Comparison of ENCODE assay signal across 28 cellular contexts in genomic region chr16:75750516-75750915, GRCh38. TPM values are rescaled to one million over a fixed set of nuclear protein-coding genes. Genes with fewer than 3 reads are reported as not detected.
DNase-seq lines count a peak whose midpoint lies in the region; ATAC-seq and TF ChIP-seq lines count a peak whose summit lies in the region.
"Had no signal": no experiment of that assay in that cellular context is flagged by ENCODE, and none has a peak within 500 bp of the region (broad histone marks: within the 10 kb centered on the region; RNA-seq: fewer than 3 reads in every experiment).

No MANE protein-coding gene starts in this region.

- WGBS in gastroesophageal sphincter (ENCODE audit: low coverage in 1 of 2), 2 donors: 30 to 48% methylated on average over 2 to 3 of the region's 3 CpGs

- peak; percentile 32 for TF ChIP-seq EP300 in neural cell (conservative IDR thresholded peaks at IDR 0.05; ENCODE audit: poor library complexity, severe bottlenecking)
- no peak for TF ChIP-seq EP300 in gastroesophageal sphincter (IDR thresholded peaks at IDR 0.05)

- H3K4me1 ChIP-seq in upper lobe of right lung (no peaks in the 10 kb centered on the region), gastroesophageal sphincter (no peaks in the 10 kb centered on the region)

- TF ChIP-seq CTCF in neural cell (IDR thresholded peaks at IDR 0.05; ENCODE audit: poor library complexity, severe bottlenecking) (no peak), upper lobe of right lung (IDR thresholded peaks at IDR 0.05) (no peak), gastroesophageal sphincter (IDR thresholded peaks at IDR 0.05) (no peak)

- peak; percentile 22 for DNase-seq in NCI-H748 (lab: John Stamatoyannopoulos, UW; ENCODE audit: unreplicated experiment)
- DNase-seq in NCI-H748 treated with DMSO at 0.1 percent for 48 hours (lab: John Stamatoyannopoulos, UW): no peak
- peak; percentile 46 for DNase-seq in kidney glomerular epithelial cell (lab: John Stamatoyannopoulos, UW)
- no peak for DNase-seq in upper lobe of right lung
- DNase-seq: AML-193; C1 segment of cervical spinal cord; Calu3; CD8-positive, alpha-beta T cell; DMS153; GDM1; KBM-7; NCI-H1092 treated with DMSO at 0.1 percent for 48 hours; NCI-H1694 treated with DMSO at 0.1 percent for 48 hours; NCI-H774; SIG-M5 had no signal

- H4K20me1 ChIP-seq in neural cell (ENCODE audit: insufficient read depth): no peaks in the 10 kb centered on the region

- H3K27me3 ChIP-seq in neural cell (ENCODE audit: insufficient read depth, low read depth, low read length) (no peaks in the 10 kb centered on the region), upper lobe of right lung (no peaks in the 10 kb centered on the region), gastroesophageal sphincter (no peaks in the 10 kb centered on the region)

- H3K36me3 ChIP-seq in neural cell (ENCODE audit: insufficient read depth, low read length): no peaks in the 10 kb centered on the region
- no peaks in the 10 kb centered on the region for H3K36me3 ChIP-seq in upper lobe of right lung
- no peaks in the 10 kb centered on the region for H3K36me3 ChIP-seq in gastroesophageal sphincter

- H3K4me2 ChIP-seq in neural cell (ENCODE audit: low read length): no peak overlapping the region

- H3F3A ChIP-seq in neural cell (ENCODE audit: insufficient read depth, low read length, poor library complexity, severe bottlenecking): no peaks in the 10 kb centered on the region

- H3K9me3 ChIP-seq in neural cell (ENCODE audit: low read length) (no peaks in the 10 kb centered on the region), upper lobe of right lung (no peaks in the 10 kb centered on the region), gastroesophageal sphincter (no peaks in the 10 kb centered on the region)

- intact Hi-C loops in upper lobe of right lung (cut with DNase I): no loop called here

- TF ChIP-seq RAD21 in neural cell (conservative IDR thresholded peaks at IDR 0.05): no peak

- H3K9ac ChIP-seq in neural cell (ENCODE audit: low read length): no peak overlapping the region

- H3K4me3 ChIP-seq in neural cell (ENCODE audit: low read length): no peak overlapping the region
- H3K4me3 ChIP-seq in upper lobe of right lung: no peak overlapping the region
- no peak overlapping the region for H3K4me3 ChIP-seq in gastroesophageal sphincter

- H3K79me2 ChIP-seq in neural cell (replicated peaks; ENCODE audit: insufficient read depth, low read length): no peaks in the 10 kb centered on the region

- no peak overlapping the region for H2AFZ ChIP-seq in neural cell (ENCODE audit: low read depth, low read length)

- H3K9me2 ChIP-seq in neural cell (ENCODE audit: insufficient read depth, low read length): no peaks in the 10 kb centered on the region

- peak; percentile 71 for ATAC-seq in upper lobe of right lung
- no peak for ATAC-seq in gastroesophageal sphincter
- no peak for ATAC-seq in HG02885 (IDR thresholded peaks at IDR 0.05; ENCODE audit: poor library complexity, unreplicated experiment)
- no peak for ATAC-seq in HG02759 (IDR thresholded peaks at IDR 0.05; ENCODE audit: unreplicated experiment)
- ATAC-seq: CD8-positive, alpha-beta T cell; HCT116; Panc1; SK-N-SH treated with all-trans-retinoic acid at 6 μM for 48 hours had no signal

- H3K27ac ChIP-seq in neural cell (ENCODE audit: low read length) (peak overlapping the region; percentile 27), upper lobe of right lung (no peak overlapping the region), gastroesophageal sphincter (no peak overlapping the region)
- H3K27ac ChIP-seq: HL-60 had no signal

- no peak for TF ChIP-seq POLR2A in gastroesophageal sphincter (IDR thresholded peaks at IDR 0.05)

TF ChIP-seq in neural cell, 6 proteins besides CTCF, POLR2A, EP300 and RAD21:
- TF ChIP-seq POLR2AphosphoS5 (IDR thresholded peaks at IDR 0.05) (peak; percentile 83), SMC3 (conservative IDR thresholded peaks at IDR 0.05; ENCODE audit: poor library complexity) (no peak)

RNA-seq across cellular contexts. Expression of gene CPHXL, which starts 24.2 kb away (rescaled TPM):
- not detected in 2 replicates for polyA plus RNA-seq in neural cell
- polyA minus RNA-seq in neural cell: not detected in 2 replicates
- total RNA-seq in upper lobe of right lung: not detected
- total RNA-seq in gastroesophageal sphincter: not detected
- total RNA-seq: A172; Calu3; CD8-positive, alpha-beta T cell; H1; HT1080; NCI-H460 had no signal
- polyA plus RNA-seq: AG04450, H1 had no signal

RNA-seq across cellular contexts. Expression of gene DUXB, which starts 49.3 kb away (rescaled TPM):
- not detected in 2 replicates for polyA plus RNA-seq in neural cell
- polyA minus RNA-seq in neural cell: not detected in 2 replicates
- not detected for total RNA-seq in upper lobe of right lung
- not detected for total RNA-seq in gastroesophageal sphincter
- total RNA-seq: A172; Calu3; CD8-positive, alpha-beta T cell; H1; HT1080; NCI-H460 had no signal
- polyA plus RNA-seq: AG04450, H1 had no signal

Comparison
In these comparisons a context has a peak if more than half of its experiments do, and no peak if none do; other contexts are left out.
1. DNase-seq: peak in NCI-H748 (single experiment) and kidney glomerular epithelial cell (single experiment); none in NCI-H748 treated with DMSO at 0.1 percent for 48 hours (single experiment) and upper lobe of right lung (single experiment).